In the genomic region with DNA sequence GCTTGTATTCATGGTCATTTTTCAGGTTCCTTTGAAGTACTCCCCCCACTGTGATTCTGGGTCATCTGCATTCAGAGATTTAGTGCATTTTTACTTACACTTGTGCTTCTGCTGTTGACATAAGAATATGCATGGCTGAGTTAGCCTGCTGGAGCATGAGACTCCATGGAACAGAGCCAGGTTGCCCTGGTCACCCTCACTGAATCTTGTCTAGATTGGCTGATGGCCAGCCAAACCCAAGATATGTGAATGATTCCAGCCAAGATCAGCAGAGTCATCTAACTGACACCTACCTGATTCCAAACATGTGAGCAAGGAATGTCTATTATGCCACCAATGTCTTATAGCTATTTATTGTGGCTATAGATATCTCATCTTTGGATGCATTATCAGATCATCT, we compare ENCODE assay signal across 9 cellular contexts. TPM values are rescaled to one million over a fixed set of nuclear protein-coding genes. Genes with fewer than 3 reads are reported as not detected.
A peak's percentile ranks its signal among the peaks of the same experiment; 100 is the strongest.
DNase-seq lines count a peak whose midpoint lies in the region; ATAC-seq lines count a peak whose summit lies in the region.
"Had no signal": no experiment of that assay in that cellular context is flagged by ENCODE, and none has a peak within 500 bp of the region (broad histone marks: within the 10 kb centered on the region; RNA-seq: fewer than 3 reads in every experiment).

No MANE protein-coding gene starts in this region.

- DNase-seq in G401 (ENCODE audit: low spot score) (peak; percentile 21), NCI-H446 (lab: John Stamatoyannopoulos, UW) (peak; percentile 70 to 88), dermis blood vessel endothelial cell (peak; percentile 36), renal cortical epithelial cell (ENCODE audit: low read depth) (peak; percentile 91), germinal center (ENCODE audit: low spot score) (no peak), occipital lobe (lab: John Stamatoyannopoulos, UW) (no peak)
- DNase-seq: gastrocnemius medialis had no signal

- in situ Hi-C loops in G401 (cut with HindIII; ENCODE audit: low sequenced_read_pairs) = no loop called here

- no peak for ATAC-seq in GM21526 (IDR thresholded peaks at IDR 0.05; ENCODE audit: low FRiP score, unreplicated experiment)
- no peak for ATAC-seq in GM18870 (IDR thresholded peaks at IDR 0.05; ENCODE audit: unreplicated experiment)
- ATAC-seq: gastrocnemius medialis had no signal

RNA-seq across cellular contexts. Expression of gene DTWD1, which starts 25.1 kb away (rescaled TPM):
- total RNA-seq in G401 (2014; rRNA removed; shearing (Covaris generic)) = 18.7 and 28.2 TPM in 2 replicates
- total RNA-seq in dermis blood vessel endothelial cell (12.3 and 16.6 TPM in 2 replicates), renal cortical epithelial cell (15.3 and 18.1 TPM in 2 replicates), occipital lobe (42.3 TPM)

RNA-seq across cellular contexts. Expression of gene FAM227B, which starts 25.3 kb away (rescaled TPM):
- total RNA-seq in G401 (2014; rRNA removed; shearing (Covaris generic)) = 0.12 and 8.2 TPM in 2 replicates
- total RNA-seq in dermis blood vessel endothelial cell (1.4 and 2.4 TPM in 2 replicates), renal cortical epithelial cell (7.6 TPM in 2 replicates), occipital lobe (7.3 TPM)

Comparison
In these comparisons a context has a peak if more than half of its experiments do, and no peak if none do; other contexts are left out.
1. DNase-seq: peak in G401 (single experiment), NCI-H446 (2 of 2), dermis blood vessel endothelial cell (single experiment) and renal cortical epithelial cell (single experiment); none in germinal center (single experiment) and occipital lobe (single experiment).